Comparison of ENCODE assay signal across 1 cellular context in genomic region chr7:66970310-66970709, GRCh38.
TF ChIP-seq lines count a peak whose summit lies in the region.

No MANE protein-coding gene starts in this region.

TF ChIP-seq in GM12878, 131 proteins besides CTCF, POLR2A, EP300 and RAD21:
- TF ChIP-seq FOXM1 (IDR thresholded peaks at IDR 0.05; ENCODE audit: low read depth, low read length), result no peak
